In the genomic region with DNA sequence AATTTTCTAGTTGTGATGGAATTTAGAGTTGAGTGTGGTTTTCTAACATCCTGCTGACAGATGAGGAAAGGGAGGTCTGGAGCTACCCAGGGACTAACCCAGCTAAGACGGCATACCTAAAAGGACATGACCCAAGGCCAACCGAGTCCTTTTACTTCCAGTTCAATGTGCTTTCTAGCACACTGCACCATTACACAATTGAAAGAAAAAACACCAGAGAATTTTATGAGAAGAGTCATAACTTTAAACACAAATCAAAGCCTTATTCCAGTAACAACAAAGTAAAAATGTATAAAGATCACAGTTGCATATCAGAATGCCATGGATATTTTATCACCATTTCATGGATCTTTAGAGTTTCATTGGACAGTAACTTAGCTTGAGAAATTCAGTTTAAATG, we compare ENCODE assay signal across 1 cellular context.
TF ChIP-seq lines count a peak whose summit lies in the region.

No MANE protein-coding gene starts in this region.

TF ChIP-seq in IMR-90, 13 proteins besides CTCF, POLR2A, EP300 and RAD21:
- peak; percentile 20; the same call in 1 of the 2 replicates for TF ChIP-seq CEBPB (IDR thresholded peaks at IDR 0.05; ENCODE audit: low read depth, low read length)
- no peak for TF ChIP-seq MAZ (IDR thresholded peaks at IDR 0.05; ENCODE audit: borderline replicate concordance, low read depth, low read length)
- no peak for TF ChIP-seq MAFK (IDR thresholded peaks at IDR 0.05; ENCODE audit: low read depth, low read length)
- TF ChIP-seq CHD1 (IDR thresholded peaks at IDR 0.05; ENCODE audit: low read depth, low read length) = no peak
- TF ChIP-seq MXI1 (IDR thresholded peaks at IDR 0.05; ENCODE audit: borderline replicate concordance, low read depth, low read length) = no peak
- TF ChIP-seq, protein P1, sequence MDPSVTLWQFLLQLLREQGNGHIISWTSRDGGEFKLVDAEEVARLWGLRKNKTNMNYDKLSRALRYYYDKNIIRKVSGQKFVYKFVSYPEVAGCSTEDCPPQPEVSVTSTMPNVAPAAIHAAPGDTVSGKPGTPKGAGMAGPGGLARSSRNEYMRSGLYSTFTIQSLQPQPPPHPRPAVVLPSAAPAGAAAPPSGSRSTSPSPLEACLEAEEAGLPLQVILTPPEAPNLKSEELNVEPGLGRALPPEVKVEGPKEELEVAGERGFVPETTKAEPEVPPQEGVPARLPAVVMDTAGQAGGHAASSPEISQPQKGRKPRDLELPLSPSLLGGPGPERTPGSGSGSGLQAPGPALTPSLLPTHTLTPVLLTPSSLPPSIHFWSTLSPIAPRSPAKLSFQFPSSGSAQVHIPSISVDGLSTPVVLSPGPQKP (IDR thresholded peaks at IDR 0.05; ENCODE audit: borderline replicate concordance, low read depth, low read length) = no peak
